In the genomic region with DNA sequence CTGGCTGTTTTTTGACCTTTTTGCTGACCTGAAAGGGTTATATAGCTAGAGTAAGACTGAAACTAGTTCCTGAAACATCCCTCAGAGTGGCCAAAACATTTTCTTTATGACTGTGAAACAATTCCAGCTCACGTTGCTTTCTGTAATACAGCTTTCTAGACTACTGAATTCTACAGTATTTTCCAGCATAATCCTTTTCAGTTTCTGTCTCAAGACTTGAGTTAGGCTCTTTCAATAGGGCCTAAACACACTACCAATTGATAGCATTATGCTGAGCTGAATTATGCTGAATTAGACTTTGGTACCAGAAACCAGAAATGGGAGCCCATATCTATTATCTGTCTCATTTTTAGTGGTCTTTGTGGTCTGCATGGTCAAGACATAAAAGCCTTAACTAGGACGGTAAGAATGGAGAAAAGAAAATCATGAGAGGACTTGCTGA, we compare ENCODE assay signal across 27 cellular contexts.
A peak's percentile ranks its signal among the peaks of the same experiment; 100 is the strongest.
DNase-seq lines count a peak whose midpoint lies in the region; ATAC-seq and TF ChIP-seq lines count a peak whose summit lies in the region.
"Had no signal": no experiment of that assay in that cellular context is flagged by ENCODE, and none has a peak within 500 bp of the region (broad histone marks: within the 10 kb centered on the region; RNA-seq: fewer than 3 reads in every experiment).

No MANE protein-coding gene starts in this region.

- no peaks in the 10 kb centered on the region for H3K36me3 ChIP-seq in gastrocnemius medialis
- H3K36me3 ChIP-seq: brain microvascular endothelial cell, heart left ventricle, right lobe of liver, thoracic aorta had no signal

- no peak overlapping the region for H3K4me3 ChIP-seq in gastrocnemius medialis
- H3K4me3 ChIP-seq: heart left ventricle, lung, right lobe of liver, thoracic aorta had no signal

- no peaks in the 10 kb centered on the region for H3K27me3 ChIP-seq in gastrocnemius medialis
- H3K27me3 ChIP-seq: brain microvascular endothelial cell, heart left ventricle, right lobe of liver had no signal

- in situ Hi-C loops in gastrocnemius medialis (cut with MboI; ENCODE audit: low sequenced_read_pairs in 4 of 4), result no loop called here

- DNase-seq in gastrocnemius medialis, result no peak
- DNase-seq in activated CD8-positive, alpha-beta memory T cell treated with anti-CD3 and anti-CD28 coated beads for 24 hours, result no peak
- DNase-seq: activated CD4-positive, alpha-beta T cell treated with anti-CD3 and anti-CD28 coated beads for 48 hours; activated naive CD4-positive, alpha-beta T cell treated with anti-CD3 and anti-CD28 coated beads for 36 hours; activated T-cell treated with anti-CD3 and anti-CD28 coated beads, Interleukin-2, amount 50 U/mL, for 48 hours; brain microvascular endothelial cell; DMS79 treated with DMSO at 0.1 percent for 48 hours; effector CD4-positive, alpha-beta T cell; GOT3; heart left ventricle; NCI-H1436; NCI-H82; right lobe of liver; stimulated activated CD4-positive, alpha-beta T cell treated with anti-CD3 and anti-CD28 coated beads, Interleukin-4, amount 100 ng/mL, for 4 hours; stimulated activated naive CD8-positive, alpha-beta T cell treated with anti-CD3 and anti-CD28 coated beads, Interleukin-15, Interleukin-2, amounts not matched to agents 100 U/mL and 50 U/mL, for 24 hours; T-helper 2 cell had no signal

- no peak overlapping the region for H3K27ac ChIP-seq in gastrocnemius medialis
- H3K27ac ChIP-seq: brain microvascular endothelial cell, epithelial cell of prostate, heart left ventricle, parathyroid adenoma, right lobe of liver, thoracic aorta had no signal

- no peak for TF ChIP-seq POLR2A in gastrocnemius medialis (IDR thresholded peaks at IDR 0.05)

- no peaks in the 10 kb centered on the region for H3K9me3 ChIP-seq in gastrocnemius medialis
- H3K9me3 ChIP-seq: right lobe of liver had no signal

- intact Hi-C loops in gastrocnemius medialis (cut with DNase I; ENCODE audit: low total_unique reads), result no loop called here

- ATAC-seq in GM18520 (IDR thresholded peaks at IDR 0.05; ENCODE audit: unreplicated experiment), result peak; percentile 52
- peak; percentile 72 for ATAC-seq in GM21526 (IDR thresholded peaks at IDR 0.05; ENCODE audit: low FRiP score, unreplicated experiment)
- ATAC-seq in HG03025 (IDR thresholded peaks at IDR 0.05; ENCODE audit: low FRiP score, unreplicated experiment), result peak; percentile 68
- ATAC-seq in HG03565 (IDR thresholded peaks at IDR 0.05; ENCODE audit: unreplicated experiment), result peak; percentile 70
- no peak for ATAC-seq in GM21529 (IDR thresholded peaks at IDR 0.05; ENCODE audit: unreplicated experiment)
- no peak for ATAC-seq in gastrocnemius medialis
- no peak for ATAC-seq in GM19324 (IDR thresholded peaks at IDR 0.05; ENCODE audit: low FRiP score, unreplicated experiment)
- ATAC-seq: heart left ventricle; right lobe of liver; SK-N-SH treated with all-trans-retinoic acid at 6 μM for 48 hours; stimulated activated naive CD8-positive, alpha-beta T cell treated with anti-CD3 and anti-CD28 coated beads, Interleukin-15, Interleukin-2, amounts not matched to agents 100 U/mL and 50 U/mL, for 24 hours had no signal

- no peak for TF ChIP-seq CTCF in gastrocnemius medialis (IDR thresholded peaks at IDR 0.05 in 4 of 5, conservative IDR thresholded peaks at IDR 0.05 in 1 of 5)

- H3K4me1 ChIP-seq in gastrocnemius medialis, result no peaks in the 10 kb centered on the region
- H3K4me1 ChIP-seq: parathyroid adenoma, right lobe of liver had no signal

Comparison
In these comparisons a context has a peak if more than half of its experiments do, and no peak if none do; other contexts are left out.
1. ATAC-seq: peak in GM18520 (single experiment), GM21526 (single experiment), HG03025 (single experiment) and HG03565 (single experiment); none in GM21529 (single experiment), gastrocnemius medialis (0 of 2) and GM19324 (single experiment).